Comparison of ENCODE assay signal across 2 cellular contexts in genomic region chr14:88750945-88751344, GRCh38.
TF ChIP-seq lines count a peak whose summit lies in the region.

No MANE protein-coding gene starts in this region.

TF ChIP-seq in IMR-90, 13 proteins besides CTCF, POLR2A, EP300 and RAD21:
- no peak for TF ChIP-seq SMC3 (IDR thresholded peaks at IDR 0.05; ENCODE audit: low read depth, low read length)
- TF ChIP-seq MXI1 (IDR thresholded peaks at IDR 0.05; ENCODE audit: borderline replicate concordance, low read depth, low read length): no peak
- TF ChIP-seq MAZ (IDR thresholded peaks at IDR 0.05; ENCODE audit: borderline replicate concordance, low read depth, low read length): no peak
- TF ChIP-seq CEBPB (IDR thresholded peaks at IDR 0.05; ENCODE audit: low read depth, low read length): peak; percentile 95
- TF ChIP-seq FOS (IDR thresholded peaks at IDR 0.05; ENCODE audit: low read depth, low read length): no peak

TF ChIP-seq in H1, 55 proteins besides CTCF, POLR2A, EP300 and RAD21:
- TF ChIP-seq SIRT6 (IDR thresholded peaks at IDR 0.05; ENCODE audit: low read length) (no peak), CEBPB (IDR thresholded peaks at IDR 0.05; ENCODE audit: low read depth, low read length) (peak; percentile 95)
TF ChIP-seq in H1: peak in this region for 1.
